ENCODE assay signal across 13 cellular contexts in genomic region chr1:156581661-156582387, GRCh38. TPM values are rescaled to one million over a fixed set of nuclear protein-coding genes. Genes with fewer than 3 reads are reported as not detected.
DNase-seq lines count a peak whose midpoint lies in the region; ATAC-seq and TF ChIP-seq lines count a peak whose summit lies in the region.
"Had no signal": no experiment of that assay in that cellular context is flagged by ENCODE, and none has a peak within 500 bp of the region (broad histone marks: within the 10 kb centered on the region; RNA-seq: fewer than 3 reads in every experiment).

No MANE protein-coding gene starts in this region.

- H3K36me3 Mint-ChIP-seq in activated CD8-positive, alpha-beta T cell treated with anti-CD3 and anti-CD28 coated beads for 36 hours (ENCODE audit: low read depth), result peaks cover 25% of the 10 kb centered on the region
- H3K36me3 Mint-ChIP-seq in immature natural killer cell, result no peaks in the 10 kb centered on the region
- H3K36me3 Mint-ChIP-seq in stimulated activated naive B cell treated with anti-CD40 and anti-IgM and Interleukin-4, amounts not matched to agents 10 μg/mL and 1 μg/mL and 100 μg/mL, for 72 hours, result peaks cover 10 to 21% of the 10 kb centered on the region in 2 donors

- ATAC-seq in activated CD8-positive, alpha-beta T cell treated with anti-CD3 and anti-CD28 coated beads for 36 hours, result peak; percentile 76
- peak; percentile 74 to 83 for ATAC-seq in stimulated activated naive B cell treated with anti-CD40 and anti-IgM and Interleukin-4, amounts not matched to agents 10 μg/mL and 1 μg/mL and 100 μg/mL, for 72 hours (replicated peaks)
- ATAC-seq in HG03108 (IDR thresholded peaks at IDR 0.05; ENCODE audit: unreplicated experiment), result no peak
- ATAC-seq: pancreas, SK-N-SH treated with all-trans-retinoic acid at 6 μM for 48 hours had no signal

- no peaks in the 10 kb centered on the region for H3K27me3 Mint-ChIP-seq in activated CD8-positive, alpha-beta T cell treated with anti-CD3 and anti-CD28 coated beads for 36 hours
- peaks cover 2 to 11% (median 2%) of the 10 kb centered on the region in 3 donors for H3K27me3 Mint-ChIP-seq in immature natural killer cell (ENCODE audit: low read depth in 3 of 3)
- H3K27me3 Mint-ChIP-seq in stimulated activated naive B cell treated with anti-CD40 and anti-IgM and Interleukin-4, amounts not matched to agents 10 μg/mL and 1 μg/mL and 100 μg/mL, for 72 hours, result no peaks in the 10 kb centered on the region

- CTCF ChIA-PET in activated CD8-positive, alpha-beta T cell treated with anti-CD3 and anti-CD28 coated beads for 36 hours (lab: Charles Lee), result interaction anchor here (0.8 to 4.8 kb wide), 29 partner anchors 9 to 196 kb away, joined by 3 to 39 read pairs (median 5); partner anchors contain the start of genes GPATCH4, MEF2D and NAXE

- no peak for TF ChIP-seq CTCF in activated CD8-positive, alpha-beta T cell treated with anti-CD3 and anti-CD28 coated beads for 36 hours (IDR thresholded peaks at IDR 0.05)

- H3K4me1 Mint-ChIP-seq in activated CD8-positive, alpha-beta T cell treated with anti-CD3 and anti-CD28 coated beads for 36 hours (ENCODE audit: low read depth), result peaks cover 15% of the 10 kb centered on the region
- H3K4me1 Mint-ChIP-seq in immature natural killer cell, result peaks cover 12 to 13% of the 10 kb centered on the region in 2 donors
- peaks cover 29 to 49% of the 10 kb centered on the region in 2 donors for H3K4me1 Mint-ChIP-seq in stimulated activated naive B cell treated with anti-CD40 and anti-IgM and Interleukin-4, amounts not matched to agents 10 μg/mL and 1 μg/mL and 100 μg/mL, for 72 hours

- DNase-seq in activated T-cell treated with anti-CD3 and anti-CD28 coated beads for 1 hour (ENCODE audit: low read depth) (peak; percentile 18), activated T-cell treated with anti-CD3 and anti-CD28 coated beads for 4 hours (no peak), immature natural killer cell (no peak), LoVo (ENCODE audit: low spot score) (no peak), EL (no peak)
- peak; percentile 88 for DNase-seq in activated CD8-positive, alpha-beta T cell treated with anti-CD3 and anti-CD28 coated beads for 36 hours
- peak; percentile 29 for DNase-seq in stimulated activated naive B cell treated with anti-CD40 and anti-IgM and Interleukin-4, amounts not matched to agents 10 μg/mL and 1 μg/mL and 100 μg/mL, for 72 hours
- DNase-seq: amniotic stem cell, NCI-H2227 treated with DMSO at 0.1 percent for 48 hours had no signal

- POLR2A ChIA-PET in activated CD8-positive, alpha-beta T cell treated with anti-CD3 and anti-CD28 coated beads for 36 hours (lab: Charles Lee), result interaction anchor here (0.5 to 5.5 kb wide), 19 partner anchors 10 to 125 kb away, joined by 3 to 66 read pairs (median 4); partner anchors contain the start of genes GPATCH4, IQGAP3, MEF2D and NAXE

- H3K27ac Mint-ChIP-seq in activated CD8-positive, alpha-beta T cell treated with anti-CD3 and anti-CD28 coated beads for 36 hours, result peak overlapping the region; percentile 99
- H3K27ac Mint-ChIP-seq in immature natural killer cell, result peak overlapping the region; percentile 81 to 93 (median 87)
- peak overlapping the region; percentile 94 for H3K27ac Mint-ChIP-seq in stimulated activated naive B cell treated with anti-CD40 and anti-IgM and Interleukin-4, amounts not matched to agents 10 μg/mL and 1 μg/mL and 100 μg/mL, for 72 hours

- no peaks in the 10 kb centered on the region for H3K9me3 Mint-ChIP-seq in activated CD8-positive, alpha-beta T cell treated with anti-CD3 and anti-CD28 coated beads for 36 hours
- no peaks in the 10 kb centered on the region for H3K9me3 Mint-ChIP-seq in immature natural killer cell
- H3K9me3 Mint-ChIP-seq in stimulated activated naive B cell treated with anti-CD40 and anti-IgM and Interleukin-4, amounts not matched to agents 10 μg/mL and 1 μg/mL and 100 μg/mL, for 72 hours, result no peaks in the 10 kb centered on the region

- intact Hi-C loops in activated CD8-positive, alpha-beta T cell treated with anti-CD3 and anti-CD28 coated beads for 36 hours (cut with micrococcal nuclease), result loop anchor here (2.0 to 5.0 kb wide), 2 partner anchors 27 to 80 kb away; partner anchors contain the start of gene MEF2D

- peak overlapping the region; percentile 90 for H3K4me3 Mint-ChIP-seq in activated CD8-positive, alpha-beta T cell treated with anti-CD3 and anti-CD28 coated beads for 36 hours
- H3K4me3 Mint-ChIP-seq in immature natural killer cell, result peak overlapping the region; percentile 76 to 85 (median 81)
- peak overlapping the region; percentile 82 to 85 for H3K4me3 Mint-ChIP-seq in stimulated activated naive B cell treated with anti-CD40 and anti-IgM and Interleukin-4, amounts not matched to agents 10 μg/mL and 1 μg/mL and 100 μg/mL, for 72 hours

RNA-seq across cellular contexts. Expression of gene TTC24, which starts 2.3 kb away (rescaled TPM):
- 10 to 100 TPM; 19.8 to 20.2 TPM for total RNA-seq in activated CD8-positive, alpha-beta T cell treated with anti-CD3 and anti-CD28 coated beads for 36 hours
- 1 to 10 TPM in 1 of 3 donors, under 1 TPM in 2; 0.40 to 1.1 (median 0.72) TPM for polyA plus RNA-seq in immature natural killer cell
- total RNA-seq: epithelial cell of proximal tubule, pancreas had no signal
- polyA plus RNA-seq: pancreas had no signal

RNA-seq across cellular contexts. Expression of gene IQGAP3, which starts 9.5 kb away (rescaled TPM):
- total RNA-seq in activated CD8-positive, alpha-beta T cell treated with anti-CD3 and anti-CD28 coated beads for 36 hours, result 10 to 100 TPM; 14.4 to 14.9 TPM
- polyA plus RNA-seq in immature natural killer cell, result not detected

RNA-seq across cellular contexts. Expression of gene NAXE, which starts 9.8 kb away (rescaled TPM):
- total RNA-seq in activated CD8-positive, alpha-beta T cell treated with anti-CD3 and anti-CD28 coated beads for 36 hours, result 10 to 100 TPM; 65.4 to 68.6 TPM
- 100 to 1,000 TPM; 141 to 239 (median 202) TPM for polyA plus RNA-seq in immature natural killer cell

RNA-seq across cellular contexts. Expression of gene GPATCH4, which starts 19.5 kb away (rescaled TPM):
- total RNA-seq in activated CD8-positive, alpha-beta T cell treated with anti-CD3 and anti-CD28 coated beads for 36 hours, result 10 to 100 TPM; 50.7 to 51.0 TPM
- polyA plus RNA-seq in immature natural killer cell, result 10 to 100 TPM in 2 of 3 donors, 1 to 10 TPM in 1; 7.7 to 42.2 (median 15.9) TPM

RNA-seq across cellular contexts. Expression of gene HAPLN2, which starts 37.4 kb away (rescaled TPM):
- not detected for total RNA-seq in activated CD8-positive, alpha-beta T cell treated with anti-CD3 and anti-CD28 coated beads for 36 hours
- polyA plus RNA-seq in immature natural killer cell, result not detected
- total RNA-seq: epithelial cell of proximal tubule, pancreas had no signal

Comparison
In these comparisons a context has a peak if more than half of its experiments do, and no peak if none do; other contexts are left out.
1. DNase-seq: peak in activated T-cell treated with anti-CD3 and anti-CD28 coated beads for 1 hour (single experiment), activated CD8-positive, alpha-beta T cell treated with anti-CD3 and anti-CD28 coated beads for 36 hours (single experiment) and stimulated activated naive B cell treated with anti-CD40 and anti-IgM and Interleukin-4, amounts not matched to agents 10 μg/mL and 1 μg/mL and 100 μg/mL, for 72 hours (single experiment); none in activated T-cell treated with anti-CD3 and anti-CD28 coated beads for 4 hours (single experiment), immature natural killer cell (0 of 3), LoVo (single experiment) and EL (single experiment).
2. Peak in every context shown above with its lines, with median percentiles within 50 percentile points of each other: H3K27ac Mint-ChIP-seq and H3K4me3 Mint-ChIP-seq.